In genomic region chr11:79436911-79437273, GRCh38 we compare ENCODE assay signal across 9 cellular contexts. TPM values are rescaled to one million over a fixed set of nuclear protein-coding genes. Genes with fewer than 3 reads are reported as not detected.
A peak's percentile ranks its signal among the peaks of the same experiment; 100 is the strongest.
DNase-seq lines count a peak whose midpoint lies in the region; ATAC-seq and TF ChIP-seq lines count a peak whose summit lies in the region.
"Had no signal": no experiment of that assay in that cellular context is flagged by ENCODE, and none has a peak within 500 bp of the region (broad histone marks: within the 10 kb centered on the region; RNA-seq: fewer than 3 reads in every experiment).

No MANE protein-coding gene starts in this region.

- peak overlapping the region; percentile 72 for H3K9ac ChIP-seq in NT2/D1 (ENCODE audit: insufficient read length, low read depth)

- peaks cover 22% of the 10 kb centered on the region for H3K27me3 ChIP-seq in NT2/D1 (ENCODE audit: insufficient read depth, insufficient read length)
- H3K27me3 ChIP-seq in esophagus muscularis mucosa: peaks cover 0 to 62% (median 11%) of the 10 kb centered on the region in 4 donors
- peaks cover 19% of the 10 kb centered on the region for H3K27me3 ChIP-seq in osteoblast (ENCODE audit: insufficient read depth, low read length)

- H3K4me1 ChIP-seq in NT2/D1 (ENCODE audit: insufficient read depth, insufficient read length) (peaks cover 2% of the 10 kb centered on the region), esophagus muscularis mucosa (peaks cover 44 to 93% (median 83%) of the 10 kb centered on the region in 4 donors), osteoblast (ENCODE audit: insufficient read depth, low read length) (peaks cover 26% of the 10 kb centered on the region)

- DNase-seq in AG10803 (ENCODE audit: low read depth) (no peak), NT2/D1 (ENCODE audit: low read depth, low spot score) (no peak), esophagus muscularis mucosa (ENCODE audit: extremely low spot score) (no peak), osteoblast (ENCODE audit: insufficient read length, low spot score, missing footprints) (peak; percentile 52), SHP77 (lab: John Stamatoyannopoulos, UW) (no peak), anterior cingulate cortex (lab: John Stamatoyannopoulos, UW) (no peak)
- no peak for DNase-seq in stimulated activated CD4-positive, alpha-beta T cell treated with anti-CD3 and anti-CD28 coated beads, Interleukin-2, amount 100 ng/mL, for 24 hours

- ATAC-seq in HG03571 (IDR thresholded peaks at IDR 0.05; ENCODE audit: unreplicated experiment): no peak

- intact Hi-C loops in esophagus muscularis mucosa (cut with DNase I): no loop called here

- TF ChIP-seq CTCF in AG10803 (conservative IDR thresholded peaks at IDR 0.05; ENCODE audit: low read length) (no peak), esophagus muscularis mucosa (IDR thresholded peaks at IDR 0.05) (no peak), osteoblast (IDR thresholded peaks at IDR 0.05; ENCODE audit: extremely low read depth, low read depth, low read length) (no peak)

- H3K27ac ChIP-seq in esophagus muscularis mucosa (replicated peaks in 1 of 4) (peak overlapping the region; percentile 85 to 90 (median 88)), osteoblast (ENCODE audit: low read depth, low read length) (no peak overlapping the region)
- H3K27ac ChIP-seq: HL-60 had no signal

- H3K36me3 ChIP-seq in NT2/D1 (ENCODE audit: insufficient read depth, insufficient read length, low read length): no peaks in the 10 kb centered on the region
- no peaks in the 10 kb centered on the region for H3K36me3 ChIP-seq in esophagus muscularis mucosa
- H3K36me3 ChIP-seq in osteoblast (ENCODE audit: insufficient read depth, low read length): no peaks in the 10 kb centered on the region

- peak overlapping the region; percentile 85 for H2AFZ ChIP-seq in osteoblast (ENCODE audit: low read length)

- H3K9me3 ChIP-seq in NT2/D1 (ENCODE audit: insufficient read depth, low read length) (no peaks in the 10 kb centered on the region), esophagus muscularis mucosa (no peaks in the 10 kb centered on the region), osteoblast (ENCODE audit: low read depth, low read length) (no peaks in the 10 kb centered on the region)

- TF ChIP-seq POLR2A in esophagus muscularis mucosa (IDR thresholded peaks at IDR 0.05; ENCODE audit: low read depth): no peak

- H4K20me1 ChIP-seq in osteoblast (ENCODE audit: insufficient read depth, low read length): no peaks in the 10 kb centered on the region

- peaks cover 25% of the 10 kb centered on the region for H3K79me2 ChIP-seq in osteoblast (ENCODE audit: insufficient read depth, low read length)

- TF ChIP-seq EP300 in esophagus muscularis mucosa (IDR thresholded peaks at IDR 0.05): no peak

- WGBS in esophagus muscularis mucosa: 35% methylated on average over 10 of the region's 10 CpGs

- peak overlapping the region; percentile 74 for H3K4me3 ChIP-seq in AG10803 (ENCODE audit: low read length)
- H3K4me3 ChIP-seq in NT2/D1 (ENCODE audit: insufficient read length, low read depth): peak overlapping the region; percentile 80
- peak overlapping the region; percentile 63 to 84 (median 67) for H3K4me3 ChIP-seq in esophagus muscularis mucosa
- peak overlapping the region; percentile 78 for H3K4me3 ChIP-seq in osteoblast (ENCODE audit: insufficient read depth, low read length)

- peak overlapping the region; percentile 77 for H3K4me2 ChIP-seq in osteoblast (ENCODE audit: insufficient read depth, low read length)

RNA-seq across cellular contexts. Expression of gene TENM4, which starts 3.9 kb away (rescaled TPM):
- total RNA-seq in esophagus muscularis mucosa: 1 to 10 TPM; 4.1 to 9.6 (median 8.0) TPM
- 63.3 and 76.9 TPM in 2 replicates for total RNA-seq in osteoblast
